In the genomic region with DNA sequence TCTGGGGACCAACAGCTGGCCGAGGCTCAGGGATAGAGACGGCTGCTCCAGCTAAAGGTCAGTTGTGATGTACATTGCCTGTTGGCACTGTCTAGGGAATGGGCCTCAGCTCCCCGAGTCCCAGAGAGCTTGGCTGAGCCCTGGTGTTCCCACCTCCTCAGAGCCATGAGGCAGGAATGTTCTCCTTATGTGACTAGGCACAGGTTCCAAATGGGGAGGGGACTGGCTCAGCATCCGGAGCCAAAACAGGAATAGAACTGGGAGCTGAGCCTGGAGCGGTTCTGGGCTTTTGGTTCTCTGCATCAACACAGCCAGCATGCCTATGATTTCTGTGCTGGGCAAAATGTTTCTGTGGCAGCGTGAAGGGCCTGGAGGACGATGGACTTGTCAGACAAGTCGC, we compare ENCODE assay signal across 1 cellular context.
TF ChIP-seq lines count a peak whose summit lies in the region.

A gene with protein sequence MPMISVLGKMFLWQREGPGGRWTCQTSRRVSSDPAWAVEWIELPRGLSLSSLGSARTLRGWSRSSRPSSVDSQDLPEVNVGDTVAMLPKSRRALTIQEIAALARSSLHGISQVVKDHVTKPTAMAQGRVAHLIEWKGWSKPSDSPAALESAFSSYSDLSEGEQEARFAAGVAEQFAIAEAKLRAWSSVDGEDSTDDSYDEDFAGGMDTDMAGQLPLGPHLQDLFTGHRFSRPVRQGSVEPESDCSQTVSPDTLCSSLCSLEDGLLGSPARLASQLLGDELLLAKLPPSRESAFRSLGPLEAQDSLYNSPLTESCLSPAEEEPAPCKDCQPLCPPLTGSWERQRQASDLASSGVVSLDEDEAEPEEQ (plus strand): TSS at position 286 of the 400 bp plus-strand sequence. CDS start 31 bp downstream, at position 317.

TF ChIP-seq in H1, 55 proteins besides CTCF, POLR2A, EP300 and RAD21:
- TF ChIP-seq SP4 (IDR thresholded peaks at IDR 0.05; ENCODE audit: low read length) (no peak), CBX5 (IDR thresholded peaks at IDR 0.05; ENCODE audit: low read depth, low read length) (no peak), JUN (IDR thresholded peaks at IDR 0.05; ENCODE audit: low read depth, low read length) (no peak), SRF (IDR thresholded peaks at IDR 0.05; ENCODE audit: low read depth, low read length) (no peak), NRF1 (IDR thresholded peaks at IDR 0.05; ENCODE audit: low read depth, low read length) (no peak), FOSL1 (IDR thresholded peaks at IDR 0.05; ENCODE audit: insufficient read depth, low read depth, low read length) (no peak), JUND (IDR thresholded peaks at IDR 0.05; ENCODE audit: low read length) (no peak)
TF ChIP-seq in H1: peak in this region for 0.
